14 cellular contexts compared by ENCODE assay signal in the genomic region with DNA sequence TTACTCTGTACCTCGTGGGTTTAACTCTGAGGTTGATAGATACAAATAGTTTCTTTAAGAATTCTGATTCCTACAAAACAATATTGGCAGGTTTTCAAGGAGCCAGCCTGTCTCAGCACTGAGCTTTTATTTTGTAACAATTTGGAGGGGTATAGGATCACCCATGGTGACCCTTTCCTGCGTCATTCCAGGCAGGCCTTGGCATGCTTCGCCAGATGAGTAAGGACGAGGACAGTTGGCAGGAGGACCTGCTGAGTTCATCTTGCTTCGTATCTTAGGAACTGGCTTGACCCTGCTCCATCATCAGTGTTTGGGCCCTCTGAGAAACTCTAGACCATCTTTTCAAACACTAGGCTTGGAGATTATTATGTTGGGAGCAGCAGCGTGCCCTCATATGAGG. TPM values are rescaled to one million over a fixed set of nuclear protein-coding genes. Genes with fewer than 3 reads are reported as not detected.
DNase-seq lines count a peak whose midpoint lies in the region; ATAC-seq, FAIRE-seq and TF ChIP-seq lines count a peak whose summit lies in the region.
"Had no signal": no experiment of that assay in that cellular context is flagged by ENCODE, and none has a peak within 500 bp of the region (broad histone marks: within the 10 kb centered on the region; RNA-seq: fewer than 3 reads in every experiment).

No MANE protein-coding gene starts in this region.

- H3K27ac ChIP-seq in dorsolateral prefrontal cortex (peak overlapping the region in 55 of 59 donors; percentile 7 to 95 (median 86)), keratinocyte (ENCODE audit: control insufficient read depth, insufficient read depth, low read length) (peak overlapping the region; percentile 70), stomach (peak overlapping the region in 3 of 5 donors; percentile 10 to 69 (median 61))
- H3K27ac ChIP-seq: BLaER1 treated with 17β-estradiol and CSF1 and Interleukin-3, amounts not matched to agents 10 nM and 100 nM; neutrophil had no signal

- no peak overlapping the region for H2AFZ ChIP-seq in keratinocyte (ENCODE audit: control insufficient read depth, low read length)

- DNase-seq in M059J (ENCODE audit: low read depth) = peak; percentile 21
- no peak for DNase-seq in dorsolateral prefrontal cortex
- no peak for DNase-seq in keratinocyte (ENCODE audit: low read depth, low spot score)
- DNase-seq in stomach = no peak
- no peak for DNase-seq in T-cell
- DNase-seq in urothelium cell line (ENCODE audit: low spot score) = no peak
- DNase-seq in progenitor cell of endocrine pancreas (ENCODE audit: low spot score, unreplicated experiment) = no peak
- DNase-seq: activated CD8-positive, alpha-beta T cell treated with anti-CD3 and anti-CD28 coated beads, Interleukin-2, amount 10 ng/mL, durations not matched to agents 7 days and 5 days; activated gamma-delta T cell treated with Interleukin-2 at 50 U/mL for 16 hours; cerebellar nuclear complex; H7 had no signal

- H3K36me3 Mint-ChIP-seq in T-cell = no peaks in the 10 kb centered on the region
- H3K36me3 Mint-ChIP-seq in progenitor cell of endocrine pancreas (ENCODE audit: insufficient read depth) = peaks cover 8% of the 10 kb centered on the region

- H3K36me3 ChIP-seq in keratinocyte (ENCODE audit: control insufficient read depth in 2 of 2, extremely low read depth in 1 of 2, insufficient read depth in 2 of 2, low read length in 2 of 2) = peaks cover 0 to 5% of the 10 kb centered on the region in 2 experiments
- no peaks in the 10 kb centered on the region for H3K36me3 ChIP-seq in stomach
- H3K36me3 ChIP-seq: BLaER1 treated with 17β-estradiol and CSF1 and Interleukin-3, amounts not matched to agents 10 nM and 100 nM; neutrophil had no signal

- POLR2A ChIA-PET in T-cell (lab: Charles Lee) = no interaction called here

- H3K4me3 ChIP-seq in dorsolateral prefrontal cortex (no peak overlapping the region), keratinocyte (ENCODE audit: control insufficient read depth in 2 of 3, extremely low read depth in 1 of 3, insufficient read depth in 2 of 3, low read depth in 1 of 3, low read length in 3 of 3) (no peak overlapping the region), stomach (no peak overlapping the region)
- H3K4me3 ChIP-seq: BLaER1 treated with 17β-estradiol and CSF1 and Interleukin-3, amounts not matched to agents 10 nM and 100 nM had no signal

- H4K20me1 ChIP-seq in keratinocyte (ENCODE audit: control insufficient read depth, extremely low read depth, insufficient read depth, low read length) = no peaks in the 10 kb centered on the region
- H4K20me1 ChIP-seq: BLaER1 treated with 17β-estradiol and CSF1 and Interleukin-3, amounts not matched to agents 10 nM and 100 nM had no signal

- peak overlapping the region; percentile 57 for H3K4me2 ChIP-seq in keratinocyte (ENCODE audit: control insufficient read depth, extremely low read depth, insufficient read depth, low read depth, low read length)
- H3K4me2 ChIP-seq: BLaER1 treated with 17β-estradiol and CSF1 and Interleukin-3, amounts not matched to agents 10 nM and 100 nM had no signal

- TF ChIP-seq CTCF in dorsolateral prefrontal cortex (IDR thresholded peaks at IDR 0.05 in 54 of 56, conservative IDR thresholded peaks at IDR 0.05 in 2 of 56; ENCODE audit: low read depth in 1 of 56, partially characterized antibody in 56 of 56) = no peak
- no peak for TF ChIP-seq CTCF in keratinocyte (optimal IDR thresholded peaks at IDR 0.05 in 1 of 3, IDR thresholded peaks at IDR 0.05 in 1 of 3, conservative IDR thresholded peaks at IDR 0.05 in 1 of 3; ENCODE audit: extremely low read depth in 1 of 3, insufficient read depth in 2 of 3, low read length in 3 of 3)
- TF ChIP-seq CTCF in stomach (IDR thresholded peaks at IDR 0.05) = no peak
- no peak for TF ChIP-seq CTCF in progenitor cell of endocrine pancreas (IDR thresholded peaks at IDR 0.05; ENCODE audit: unreplicated experiment)

- no peaks in the 10 kb centered on the region for H3K27me3 Mint-ChIP-seq in T-cell
- H3K27me3 Mint-ChIP-seq in progenitor cell of endocrine pancreas = no peaks in the 10 kb centered on the region

- peak overlapping the region; percentile 5 for H3K9ac ChIP-seq in keratinocyte (ENCODE audit: control insufficient read depth, extremely low read depth, insufficient read depth, low read length)
- H3K9ac ChIP-seq: BLaER1 treated with 17β-estradiol and CSF1 and Interleukin-3, amounts not matched to agents 10 nM and 100 nM had no signal

- 64 to 85% (median 75%) methylated on average over 6 of the region's 6 CpGs for WGBS in stomach, 5 donors

- ATAC-seq in T-cell (replicated peaks in 1 of 4) (no peak), GM19397 (IDR thresholded peaks at IDR 0.05; ENCODE audit: unreplicated experiment) (no peak)
- ATAC-seq: activated CD8-positive, alpha-beta T cell treated with anti-CD3 and anti-CD28 coated beads, Interleukin-2, amount 10 ng/mL, durations not matched to agents 7 days and 5 days had no signal

- no peak overlapping the region for H3K27ac Mint-ChIP-seq in T-cell
- no peak overlapping the region for H3K27ac Mint-ChIP-seq in progenitor cell of endocrine pancreas
- H3K27ac Mint-ChIP-seq: activated CD8-positive, alpha-beta T cell treated with anti-CD3 and anti-CD28 coated beads, Interleukin-2, amount 10 ng/mL, durations not matched to agents 7 days and 5 days had no signal

- CTCF ChIA-PET in T-cell (lab: Charles Lee) = no interaction called here

- FAIRE-seq in keratinocyte (lab: Jason Lieb, UNC) (peak; percentile 99), urothelium cell line (lab: Jason Lieb, UNC) (no peak)

- H3K4me1 Mint-ChIP-seq in T-cell (no peaks in the 10 kb centered on the region), progenitor cell of endocrine pancreas (ENCODE audit: low read depth) (peaks cover 29% of the 10 kb centered on the region)

- H3K4me1 ChIP-seq in keratinocyte (ENCODE audit: control insufficient read depth, extremely low read depth, insufficient read depth, low read length) (peaks cover 66% of the 10 kb centered on the region), stomach (peaks cover 0 to 45% (median 15%) of the 10 kb centered on the region in 4 donors)

- peaks cover 75% of the 10 kb centered on the region for H3K79me2 ChIP-seq in keratinocyte (ENCODE audit: control insufficient read depth, insufficient read depth, low read length)

- no peaks in the 10 kb centered on the region for H3K9me3 Mint-ChIP-seq in T-cell
- peaks cover 5% of the 10 kb centered on the region for H3K9me3 Mint-ChIP-seq in progenitor cell of endocrine pancreas (ENCODE audit: low read depth)

- TF ChIP-seq POLR2A in stomach (IDR thresholded peaks at IDR 0.05) = no peak

- no peaks in the 10 kb centered on the region for H3K9me3 ChIP-seq in keratinocyte (ENCODE audit: control insufficient read depth, low read depth, low read length)
- H3K9me3 ChIP-seq in stomach = no peaks in the 10 kb centered on the region
- H3K9me3 ChIP-seq: neutrophil had no signal

- peaks cover 5% of the 10 kb centered on the region for H3K9me1 ChIP-seq in keratinocyte (ENCODE audit: control insufficient read depth, extremely low read depth, insufficient read depth, low read length)

- dilution Hi-C loops in keratinocyte (cut with MboI; ENCODE audit: extremely low pct_ligation_motif_present, low sequenced_read_pairs) = no loop called here

- intact Hi-C loops in dorsolateral prefrontal cortex (cut with DNase I) = no loop called here
- intact Hi-C loops in stomach (cut with DNase I; ENCODE audit: low total_unique reads) = no loop called here

- H3K4me3 Mint-ChIP-seq in T-cell = no peak overlapping the region
- H3K4me3 Mint-ChIP-seq in progenitor cell of endocrine pancreas (ENCODE audit: low read depth) = no peak overlapping the region
- H3K4me3 Mint-ChIP-seq: activated CD8-positive, alpha-beta T cell treated with anti-CD3 and anti-CD28 coated beads, Interleukin-2, amount 10 ng/mL, durations not matched to agents 7 days and 5 days had no signal

- H3K27me3 ChIP-seq in dorsolateral prefrontal cortex = no peaks in the 10 kb centered on the region
- H3K27me3 ChIP-seq in keratinocyte (ENCODE audit: control insufficient read depth, extremely low read depth, insufficient read depth, low read length) = no peaks in the 10 kb centered on the region
- no peaks in the 10 kb centered on the region for H3K27me3 ChIP-seq in stomach
- H3K27me3 ChIP-seq: neutrophil had no signal

- TF ChIP-seq EP300 in stomach (IDR thresholded peaks at IDR 0.05) = no peak

RNA-seq across cellular contexts. Expression of gene ZNF462, which starts 17.9 kb away (rescaled TPM):
- total RNA-seq in M059J (2014; rRNA removed; shearing (Covaris generic)) = 6.6 and 17.8 TPM in 2 replicates
- total RNA-seq in dorsolateral prefrontal cortex = 10 to 100 TPM; 28.3 to 76.5 (median 48.5) TPM
- polyA plus RNA-seq in keratinocyte = 6.9 to 9.5 TPM (median 7.8 TPM) in 3 replicates
- polyA plus RNA-seq in keratinocyte (2011; ENCODE audit: low read depth) = 7.5 TPM
- 7.5 and 7.9 TPM in 2 replicates for polyA plus RNA-seq in keratinocyte (2011; cell fraction: cytosol; rRNA removed)
- 31.0 and 35.9 TPM in 2 replicates for polyA plus RNA-seq in keratinocyte (2011; cell fraction: nucleus; rRNA removed)
- polyA plus RNA-seq in keratinocyte (2012; ENCODE audit: low replicate concordance) = 3.9 and 10.5 TPM in 2 replicates
- polyA minus RNA-seq in keratinocyte = 28.3 to 79.5 TPM (median 44.0 TPM) in 3 replicates
- 18.6 TPM for polyA minus RNA-seq in keratinocyte (2011; cell fraction: cytosol; rRNA and poly(A)+ RNA removed)
- 49.9 and 97.1 TPM in 2 replicates for polyA minus RNA-seq in keratinocyte (2011; cell fraction: nucleus; rRNA and poly(A)+ RNA removed)
- total RNA-seq in stomach = 10 to 100 TPM in 4 of 5 donors, 1 to 10 TPM in 1; 4.9 to 60.1 (median 17.0) TPM
- polyA plus RNA-seq in stomach = 1 to 10 TPM in 2 of 3 donors, under 1 TPM in 1; 0.50 to 1.8 (median 1.5) TPM
- 1 to 10 TPM; 1.1 to 5.3 (median 2.5) TPM for total RNA-seq in T-cell
- total RNA-seq in progenitor cell of endocrine pancreas = 102 and 103 TPM in 2 replicates
- total RNA-seq: activated CD8-positive, alpha-beta T cell treated with anti-CD3 and anti-CD28 coated beads, Interleukin-2, amount 10 ng/mL, durations not matched to agents 7 days and 5 days had no signal
